Comparison of ENCODE assay signal across 29 cellular contexts in genomic region chr15:26854435-26854834, GRCh38. TPM values are rescaled to one million over a fixed set of nuclear protein-coding genes. Genes with fewer than 3 reads are reported as not detected.
"Had no signal": no experiment of that assay in that cellular context is flagged by ENCODE, and none has a peak within 500 bp of the region (broad histone marks: within the 10 kb centered on the region; RNA-seq: fewer than 3 reads in every experiment).

No MANE protein-coding gene starts in this region.

- H3K9me3 ChIP-seq: stomach, suprapubic skin, testis, thoracic aorta, thyroid gland, tibial artery, tibial nerve, transverse colon, upper lobe of left lung, upper lobe of right lung, uterus, vagina had no signal

- ATAC-seq: stimulated activated effector memory CD8-positive, alpha-beta T cell treated with anti-CD3 and anti-CD28 coated beads, Interleukin-12 subunit alpha, Interleukin-12 subunit beta, amount 100 ng/mL, for 72 hours; stimulated activated memory B cell treated with anti-CD40 and anti-IgM and Interleukin-4, amounts not matched to agents 10 μg/mL and 1 μg/mL and 100 μg/mL, for 72 hours; stimulated activated naive B cell treated with anti-CD40 and anti-IgM and Interleukin-4, amounts not matched to agents 10 μg/mL and 1 μg/mL and 100 μg/mL, for 72 hours; stimulated activated naive CD8-positive, alpha-beta T cell treated with anti-CD3 and anti-CD28 coated beads, Interleukin-15, amount 100 ng/mL, for 72 hours; stimulated activated naive CD8-positive, alpha-beta T cell treated with anti-CD3 and anti-CD28 coated beads, Interleukin-15, Interleukin-2, amounts not matched to agents 100 U/mL and 50 U/mL, for 24 hours; upper lobe of right lung had no signal

- H3K36me3 ChIP-seq: stomach, suprapubic skin, thoracic aorta, thyroid gland, tibial artery, tibial nerve, transverse colon, upper lobe of left lung, upper lobe of right lung, uterus, vagina had no signal

- H3K27ac ChIP-seq: stomach, suprapubic skin, testis, thoracic aorta, thyroid gland, tibial artery, tibial nerve, transverse colon, upper lobe of left lung, upper lobe of right lung, uterus, vagina had no signal

- H3K4me3 ChIP-seq: stomach, suprapubic skin, testis, thoracic aorta, thyroid gland, tibial artery, tibial nerve, transverse colon, upper lobe of left lung, upper lobe of right lung, uterus, vagina had no signal

- H3K4me1 ChIP-seq: stomach, suprapubic skin, testis, thyroid gland, tibial artery, tibial nerve, transverse colon, upper lobe of left lung, upper lobe of right lung, uterus, vagina had no signal

- H3K27me3 ChIP-seq: stomach, suprapubic skin, testis, thyroid gland, tibial nerve, upper lobe of left lung, upper lobe of right lung, vagina had no signal

- DNase-seq: stimulated activated CD4-positive, alpha-beta T cell treated with anti-CD3 and anti-CD28 coated beads, Interleukin-2, amount 100 ng/mL, for 48 hours; stimulated activated CD4-positive, alpha-beta T cell treated with anti-CD3 and anti-CD28 coated beads, Interleukin-4, amount 100 ng/mL, for 1 hour; stimulated activated CD4-positive, alpha-beta T cell treated with anti-CD3 and anti-CD28 coated beads, Interleukin-4, amount 100 ng/mL, for 24 hours; stimulated activated CD4-positive, alpha-beta T cell treated with anti-CD3 and anti-CD28 coated beads, Interleukin-4, amount 100 ng/mL, for 4 hours; stimulated activated CD8-positive, alpha-beta memory T cell treated with anti-CD3 and anti-CD28 coated beads, Interleukin-4, amount 100 ng/mL, for 48 hours; stimulated activated naive B cell treated with anti-CD40 and anti-IgM and Interleukin-4, amounts not matched to agents 10 μg/mL and 1 μg/mL and 100 μg/mL, for 72 hours; stimulated activated naive CD4-positive, alpha-beta T cell; stimulated activated naive CD4-positive, alpha-beta T cell treated with Interleukin-2 at 50 U/mL for 16 hours; stimulated activated naive CD8-positive, alpha-beta T cell treated with anti-CD3 and anti-CD28 coated beads, Interleukin-15, amount 100 ng/mL, for 72 hours; stimulated activated naive CD8-positive, alpha-beta T cell treated with anti-CD3 and anti-CD28 coated beads, Interleukin-15, Interleukin-2, amounts not matched to agents 100 U/mL and 50 U/mL, for 24 hours; stomach; substantia nigra; testis; thyroid gland; tibial artery; transverse colon; trophoblast cell; upper lobe of left lung; upper lobe of right lung; uterus had no signal

- FAIRE-seq: urothelium cell line had no signal

RNA-seq across cellular contexts. Expression of gene GABRA5, which starts 12.4 kb away (rescaled TPM):
- total RNA-seq: subcutaneous adipose tissue, suprapubic skin, thoracic aorta, tibial nerve, transverse colon, upper lobe of right lung, ureter, uterus, vagina had no signal
